8 cellular contexts compared by ENCODE assay signal in genomic region chr5:158382473-158382872, GRCh38.
A peak's percentile ranks its signal among the peaks of the same experiment; 100 is the strongest.
DNase-seq lines count a peak whose midpoint lies in the region; ATAC-seq and TF ChIP-seq lines count a peak whose summit lies in the region.

No MANE protein-coding gene starts in this region.

- no peak overlapping the region for H3K4me3 ChIP-seq in fibroblast of pulmonary artery (replicated peaks; ENCODE audit: low read depth, low read length)

- H3K27ac Mint-ChIP-seq in CD14-positive monocyte = peak overlapping the region in 5 of 7 donors; percentile 26 to 89 (median 38)

- peak; percentile 98 for ATAC-seq in GM19351 (IDR thresholded peaks at IDR 0.05; ENCODE audit: unreplicated experiment)
- peak; percentile 93 for ATAC-seq in HG03159 (IDR thresholded peaks at IDR 0.05; ENCODE audit: unreplicated experiment)

- DNase-seq in CD14-positive monocyte (ENCODE audit: low spot score) = peak; percentile 94
- peak; percentile 88 for DNase-seq in SW480 (ENCODE audit: low spot score)
- peak; percentile 94 for DNase-seq in fibroblast of pulmonary artery (ENCODE audit: low read depth)
- DNase-seq in posterior vena cava (ENCODE audit: low spot score) = peak; percentile 92
- no peak for DNase-seq in NCI-H2081 (lab: John Stamatoyannopoulos, UW)
- DNase-seq in NCI-H2227 treated with DMSO at 0.1 percent for 48 hours (lab: John Stamatoyannopoulos, UW) = no peak

- H3K4me1 Mint-ChIP-seq in CD14-positive monocyte = peaks cover 64% of the 10 kb centered on the region

- H3K27me3 Mint-ChIP-seq in CD14-positive monocyte (ENCODE audit: low read depth in 3 of 3) = peaks cover 7 to 12% (median 8%) of the 10 kb centered on the region in 3 donors

- H3K36me3 Mint-ChIP-seq in CD14-positive monocyte = peaks cover 7 to 9% of the 10 kb centered on the region in 2 donors

- intact Hi-C loops in CD14-positive monocyte (cut with micrococcal nuclease) (no loop called here), posterior vena cava (cut with DNase I) (loop anchor here in 1 of 2 donors (10.0 kb wide), 1 partner anchor 82 kb away; no protein-coding TSS in a partner anchor)

- H3K9me3 Mint-ChIP-seq in CD14-positive monocyte = peaks cover 6 to 26% (median 21%) of the 10 kb centered on the region in 7 donors

- peak overlapping the region in 1 of 2 donors; percentile 40 for H3K4me3 Mint-ChIP-seq in CD14-positive monocyte

- TF ChIP-seq CTCF in CD14-positive monocyte (IDR thresholded peaks at IDR 0.05) (no peak), fibroblast of pulmonary artery (IDR thresholded peaks at IDR 0.05; ENCODE audit: low read length, missing control alignments) (no peak)

Comparison
In these comparisons a context has a peak if more than half of its experiments do, and no peak if none do; other contexts are left out.
1. DNase-seq: peak in CD14-positive monocyte (single experiment), SW480 (single experiment), fibroblast of pulmonary artery (single experiment) and posterior vena cava (single experiment); none in NCI-H2081 (0 of 2) and NCI-H2227 treated with DMSO at 0.1 percent for 48 hours (single experiment).